11 cellular contexts compared by ENCODE assay signal in genomic region chr2:106509366-106509755, GRCh38. TPM values are rescaled to one million over a fixed set of nuclear protein-coding genes. Genes with fewer than 3 reads are reported as not detected.
"Had no signal": no experiment of that assay in that cellular context is flagged by ENCODE, and none has a peak within 500 bp of the region (broad histone marks: within the 10 kb centered on the region; RNA-seq: fewer than 3 reads in every experiment).

No MANE protein-coding gene starts in this region.

RNA-seq across cellular contexts. Expression of gene CD8B2, which starts 22.2 kb away (rescaled TPM):
- total RNA-seq: omental fat pad, osteocyte, posterior vena cava, pulmonary artery endothelial cell, right atrium auricular region, sciatic nerve, smooth muscle cell, transverse colon, upper lobe of right lung had no signal
- polyA plus RNA-seq: naive thymus-derived CD4-positive, alpha-beta T cell; neural cell; smooth muscle cell had no signal

RNA-seq across cellular contexts. Expression of gene RGPD3, which starts 41.1 kb away (rescaled TPM):
- total RNA-seq: osteocyte had no signal
- polyA plus RNA-seq: smooth muscle cell had no signal
